In genomic region chr15:42494998-42495360, GRCh38 we compare ENCODE assay signal across 8 cellular contexts. TPM values are rescaled to one million over a fixed set of nuclear protein-coding genes. Genes with fewer than 3 reads are reported as not detected.
A peak's percentile ranks its signal among the peaks of the same experiment; 100 is the strongest.
DNase-seq lines count a peak whose midpoint lies in the region; ATAC-seq and TF ChIP-seq lines count a peak whose summit lies in the region.

No MANE protein-coding gene starts in this region.

- H3K9me3 Mint-ChIP-seq in activated CD4-positive, alpha-beta T cell treated with anti-CD3 and anti-CD28 coated beads, Interleukin-2, amount 10 ng/mL, durations not matched to agents 7 days and 5 days, result no peaks in the 10 kb centered on the region

- CTCF ChIA-PET in activated CD4-positive, alpha-beta T cell treated with anti-CD3 and anti-CD28 coated beads, Interleukin-2, amount 10 ng/mL, durations not matched to agents 7 days and 5 days (lab: Charles Lee), result interaction anchor here (0.9 to 1.4 kb wide), 4 partner anchors 10 to 23 kb away, joined by 3 to 6 read pairs (median 4); no protein-coding TSS in a partner anchor

- H3K27me3 Mint-ChIP-seq in activated CD4-positive, alpha-beta T cell treated with anti-CD3 and anti-CD28 coated beads, Interleukin-2, amount 10 ng/mL, durations not matched to agents 7 days and 5 days, result no peaks in the 10 kb centered on the region

- TF ChIP-seq CTCF in colonic mucosa (IDR thresholded peaks at IDR 0.05), result no peak

- H3K9me3 ChIP-seq in colonic mucosa, result no peaks in the 10 kb centered on the region

- DNase-seq in activated CD4-positive, alpha-beta T cell treated with anti-CD3 and anti-CD28 coated beads, Interleukin-2, amount 10 ng/mL, durations not matched to agents 7 days and 5 days, result no peak
- DNase-seq in activated CD4-positive, alpha-beta T cell treated with anti-CD3 and anti-CD28 coated beads, Interleukin-2, amount 50 U/mL, for 4 hours, result no peak
- DNase-seq in SHP77 treated with DMSO at 0.1 percent for 48 hours (lab: John Stamatoyannopoulos, UW), result peak; percentile 4
- peak; percentile 93 for DNase-seq in colonic mucosa
- DNase-seq in left kidney (ENCODE audit: low read depth, low spot score), result peak; percentile 65
- DNase-seq in stimulated activated naive CD4-positive, alpha-beta T cell treated with Interleukin-2 at 50 U/mL for 16 hours (lab: John Stamatoyannopoulos, UW), result peak; percentile 9

- no peaks in the 10 kb centered on the region for H3K36me3 ChIP-seq in colonic mucosa

- peaks cover 7% of the 10 kb centered on the region for H3K36me3 Mint-ChIP-seq in activated CD4-positive, alpha-beta T cell treated with anti-CD3 and anti-CD28 coated beads, Interleukin-2, amount 10 ng/mL, durations not matched to agents 7 days and 5 days (ENCODE audit: low read depth)

- peak overlapping the region; percentile 96 for H3K27ac ChIP-seq in colonic mucosa

- peaks cover 67% of the 10 kb centered on the region for H3K4me1 Mint-ChIP-seq in activated CD4-positive, alpha-beta T cell treated with anti-CD3 and anti-CD28 coated beads, Interleukin-2, amount 10 ng/mL, durations not matched to agents 7 days and 5 days

- H3K4me3 Mint-ChIP-seq in activated CD4-positive, alpha-beta T cell treated with anti-CD3 and anti-CD28 coated beads, Interleukin-2, amount 10 ng/mL, durations not matched to agents 7 days and 5 days, result peak overlapping the region; percentile 99

- POLR2A ChIA-PET in activated CD4-positive, alpha-beta T cell treated with anti-CD3 and anti-CD28 coated beads, Interleukin-2, amount 10 ng/mL, durations not matched to agents 7 days and 5 days (lab: Charles Lee), result no interaction called here

- ATAC-seq in HG02763 (IDR thresholded peaks at IDR 0.05; ENCODE audit: unreplicated experiment) (no peak), GM21619 (IDR thresholded peaks at IDR 0.05; ENCODE audit: unreplicated experiment) (no peak)

- H3K27me3 ChIP-seq in colonic mucosa, result no peaks in the 10 kb centered on the region

- H3K4me3 ChIP-seq in colonic mucosa, result peak overlapping the region; percentile 74

- peaks cover 16% of the 10 kb centered on the region for H3K4me1 ChIP-seq in colonic mucosa

- H3K9ac ChIP-seq in colonic mucosa (ENCODE audit: low read depth in 2 of 2, low read length in 2 of 2), result peak overlapping the region; percentile 87 to 97

- intact Hi-C loops in colonic mucosa (cut with DNase I), result no loop called here

- H3K27ac Mint-ChIP-seq in activated CD4-positive, alpha-beta T cell treated with anti-CD3 and anti-CD28 coated beads, Interleukin-2, amount 10 ng/mL, durations not matched to agents 7 days and 5 days, result peak overlapping the region; percentile 93

RNA-seq across cellular contexts. Expression of gene SNAP23, which starts 0.5 kb away (rescaled TPM):
- total RNA-seq in activated CD4-positive, alpha-beta T cell treated with anti-CD3 and anti-CD28 coated beads, Interleukin-2, amount 10 ng/mL, durations not matched to agents 7 days and 5 days, result 10 to 100 TPM; 50.7 to 63.1 TPM
- total RNA-seq in colonic mucosa, result 10 to 100 TPM; 60.9 to 65.2 TPM

RNA-seq across cellular contexts. Expression of gene ZNF106, which starts 4.0 kb away (rescaled TPM):
- total RNA-seq in activated CD4-positive, alpha-beta T cell treated with anti-CD3 and anti-CD28 coated beads, Interleukin-2, amount 10 ng/mL, durations not matched to agents 7 days and 5 days, result 10 to 100 TPM; 45.8 to 56.0 TPM
- 10 to 100 TPM; 41.9 to 46.9 TPM for total RNA-seq in colonic mucosa

RNA-seq across cellular contexts. Expression of gene LRRC57, which starts 53.6 kb away (rescaled TPM):
- 10 to 100 TPM; 19.1 to 20.3 TPM for total RNA-seq in activated CD4-positive, alpha-beta T cell treated with anti-CD3 and anti-CD28 coated beads, Interleukin-2, amount 10 ng/mL, durations not matched to agents 7 days and 5 days
- 10 to 100 TPM; 31.0 to 34.7 TPM for total RNA-seq in colonic mucosa

RNA-seq across cellular contexts. Expression of gene HAUS2, which starts 53.7 kb away (rescaled TPM):
- total RNA-seq in activated CD4-positive, alpha-beta T cell treated with anti-CD3 and anti-CD28 coated beads, Interleukin-2, amount 10 ng/mL, durations not matched to agents 7 days and 5 days, result 10 to 100 TPM; 36.7 to 42.9 TPM
- 10 to 100 TPM; 16.0 to 21.3 TPM for total RNA-seq in colonic mucosa

Comparison
In these comparisons a context has a peak if more than half of its experiments do, and no peak if none do; other contexts are left out.
1. DNase-seq: peak in SHP77 treated with DMSO at 0.1 percent for 48 hours (single experiment), colonic mucosa (single experiment), left kidney (single experiment) and stimulated activated naive CD4-positive, alpha-beta T cell treated with Interleukin-2 at 50 U/mL for 16 hours (single experiment); none in activated CD4-positive, alpha-beta T cell treated with anti-CD3 and anti-CD28 coated beads, Interleukin-2, amount 10 ng/mL, durations not matched to agents 7 days and 5 days (single experiment) and activated CD4-positive, alpha-beta T cell treated with anti-CD3 and anti-CD28 coated beads, Interleukin-2, amount 50 U/mL, for 4 hours (0 of 2).